Comparison of ENCODE assay signal across 2 cellular contexts in the genomic region with DNA sequence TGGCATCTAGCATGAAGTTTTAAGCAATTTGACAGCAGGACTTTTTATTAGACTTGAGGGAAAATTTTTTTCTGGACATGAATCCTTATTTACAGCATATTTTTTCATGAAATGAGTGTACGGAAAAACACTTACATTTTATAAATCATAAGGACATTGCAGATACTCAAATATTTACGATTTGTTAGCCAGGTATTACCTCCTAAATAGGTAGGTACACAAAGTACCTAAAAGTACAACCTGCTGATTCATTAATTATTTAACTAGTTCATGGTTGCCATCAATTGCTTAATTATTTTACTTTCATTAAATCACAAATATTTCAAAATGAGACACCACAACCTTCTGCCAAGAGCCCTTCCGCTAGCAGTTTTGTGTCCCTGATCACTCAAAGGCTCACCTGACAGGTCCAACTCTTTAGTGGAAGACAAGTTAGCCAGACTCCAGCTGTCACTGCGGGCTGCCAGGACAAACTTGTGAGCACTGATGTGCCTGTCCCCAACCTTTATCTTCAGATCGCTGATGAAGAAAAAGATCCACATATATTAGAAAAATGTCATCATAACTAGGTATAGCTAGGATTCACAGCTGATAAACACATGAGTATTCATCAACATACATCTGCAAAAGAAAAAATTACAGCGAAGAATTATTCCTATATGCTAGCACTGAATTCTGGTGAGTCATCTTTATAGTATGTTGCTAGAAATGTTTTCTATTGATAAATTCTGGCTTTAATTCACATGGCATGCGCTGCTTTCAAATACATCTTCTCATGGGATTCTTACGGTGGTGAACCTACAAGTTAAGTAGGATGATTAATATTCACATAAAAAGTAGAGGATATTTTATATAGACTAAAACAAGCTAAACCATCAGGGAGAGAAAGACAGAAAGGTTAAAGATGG.
TF ChIP-seq lines count a peak whose summit lies in the region.

No MANE protein-coding gene starts in this region.

TF ChIP-seq in liver, 16 proteins besides CTCF, POLR2A, EP300 and RAD21:
- TF ChIP-seq RXRA (IDR thresholded peaks at IDR 0.05) (peak in 1 of 2 donors; percentile 34), SP1 (IDR thresholded peaks at IDR 0.05) (peak; percentile 13), JUND (IDR thresholded peaks at IDR 0.05) (no peak), HNF4A (conservative IDR thresholded peaks at IDR 0.05) (peak; percentile 12 to 15)
TF ChIP-seq in liver: peak in this region for 3.

TF ChIP-seq in HepG2, 621 proteins besides CTCF, POLR2A, EP300 and RAD21:
- TF ChIP-seq, protein P1, sequence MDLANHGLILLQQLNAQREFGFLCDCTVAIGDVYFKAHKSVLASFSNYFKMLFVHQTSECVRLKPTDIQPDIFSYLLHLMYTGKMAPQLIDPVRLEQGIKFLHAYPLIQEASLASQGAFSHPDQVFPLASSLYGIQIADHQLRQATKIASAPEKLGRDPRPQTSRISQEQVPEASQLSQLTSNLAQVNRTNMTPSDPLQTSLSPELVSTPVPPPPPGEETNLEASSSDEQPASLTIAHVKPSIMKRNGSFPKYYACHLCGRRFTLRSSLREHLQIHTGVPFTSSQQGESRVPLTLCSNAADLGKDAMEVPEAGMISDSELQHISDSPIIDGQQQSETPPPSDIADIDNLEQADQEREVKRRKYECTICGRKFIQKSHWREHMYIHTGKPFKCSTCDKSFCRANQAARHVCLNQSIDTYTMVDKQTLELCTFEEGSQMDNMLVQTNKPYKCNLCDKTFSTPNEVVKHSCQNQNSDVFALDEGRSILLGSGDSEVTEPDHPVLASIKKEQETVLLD (CRISPR knock-in tag; IDR thresholded peaks at IDR 0.05; ENCODE audit: low read depth): no peak
- TF ChIP-seq, protein P2, sequence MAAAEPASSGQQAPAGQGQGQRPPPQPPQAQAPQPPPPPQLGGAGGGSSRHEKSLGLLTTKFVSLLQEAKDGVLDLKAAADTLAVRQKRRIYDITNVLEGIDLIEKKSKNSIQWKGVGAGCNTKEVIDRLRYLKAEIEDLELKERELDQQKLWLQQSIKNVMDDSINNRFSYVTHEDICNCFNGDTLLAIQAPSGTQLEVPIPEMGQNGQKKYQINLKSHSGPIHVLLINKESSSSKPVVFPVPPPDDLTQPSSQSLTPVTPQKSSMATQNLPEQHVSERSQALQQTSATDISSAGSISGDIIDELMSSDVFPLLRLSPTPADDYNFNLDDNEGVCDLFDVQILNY (CRISPR knock-in tag; conservative IDR thresholded peaks at IDR 0.05): no peak
- TF ChIP-seq ZFP37 (CRISPR knock-in tag; IDR thresholded peaks at IDR 0.05; ENCODE audit: borderline replicate concordance) (no peak), ZNF878 (CRISPR knock-in tag; IDR thresholded peaks at IDR 0.05) (no peak), NFYB (CRISPR knock-in tag; IDR thresholded peaks at IDR 0.05) (no peak), ZC3H4 (CRISPR knock-in tag; IDR thresholded peaks at IDR 0.05; ENCODE audit: borderline replicate concordance) (no peak)
TF ChIP-seq in HepG2: peak in this region for 0.
